Comparison of ENCODE assay signal across 8 cellular contexts in the genomic region with DNA sequence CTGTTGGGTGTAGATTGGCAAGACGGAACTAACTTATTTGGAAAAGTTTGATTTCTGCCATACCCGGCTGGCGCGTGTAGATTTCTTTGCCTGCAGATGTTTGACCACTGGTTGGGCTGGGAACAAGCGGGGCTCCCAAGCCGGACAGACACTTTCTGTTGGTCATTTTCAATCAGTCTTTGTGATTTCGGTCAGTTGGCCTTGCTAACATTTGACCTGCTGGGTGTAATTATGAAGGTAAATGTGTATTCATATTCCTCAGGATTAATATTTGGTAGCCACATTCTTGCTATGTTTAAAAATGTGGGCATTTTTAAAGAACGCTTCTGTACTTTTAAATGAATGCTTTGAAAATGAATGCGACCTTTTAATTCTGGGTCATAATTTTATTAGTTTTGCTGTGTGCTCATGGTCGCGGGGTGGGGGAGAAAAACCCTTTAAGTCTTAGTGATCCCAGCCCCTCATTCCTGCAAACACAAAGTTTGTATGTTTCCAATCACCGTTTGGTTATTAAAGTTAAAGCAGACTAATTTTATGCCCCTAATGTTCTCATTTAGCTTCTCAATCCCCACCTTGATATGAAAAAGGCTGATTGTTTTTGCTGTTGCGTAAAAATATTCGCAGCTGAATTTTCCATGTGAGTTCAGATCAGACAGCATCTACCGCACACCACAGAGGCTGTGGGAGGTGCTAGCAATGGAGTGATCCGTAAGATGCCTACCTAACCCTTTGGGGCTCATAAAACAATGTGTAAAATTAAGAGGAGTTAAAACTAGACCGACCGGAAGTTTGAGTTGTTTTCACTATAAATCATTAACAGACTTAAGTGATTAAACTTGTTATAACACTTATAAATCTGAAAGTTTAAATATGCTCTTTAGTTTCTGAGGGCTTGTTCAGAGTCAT. TPM values are rescaled to one million over a fixed set of nuclear protein-coding genes. Genes with fewer than 3 reads are reported as not detected.
DNase-seq lines count a peak whose midpoint lies in the region; ATAC-seq and TF ChIP-seq lines count a peak whose summit lies in the region.

No MANE protein-coding gene starts in this region.

- H3K27ac Mint-ChIP-seq in activated B cell treated with CpG ODN at 0.5 μM for 24 hours (no peak overlapping the region), nephron progenitor cell (no peak overlapping the region)

- TF ChIP-seq CTCF in AG09309 (IDR thresholded peaks at IDR 0.05; ENCODE audit: control insufficient read depth, insufficient read depth, low read depth, low read length, missing control alignments) (no peak), activated B cell treated with CpG ODN at 0.5 μM for 24 hours (IDR thresholded peaks at IDR 0.05) (no peak), nephron progenitor cell (IDR thresholded peaks at IDR 0.05) (no peak), transverse colon (IDR thresholded peaks at IDR 0.05) (no peak)

- intact Hi-C loops in activated B cell treated with CpG ODN at 0.5 μM for 24 hours (cut with micrococcal nuclease) (no loop called here), transverse colon (cut with DNase I; ENCODE audit: low total_unique reads) (no loop called here)

- no peak for TF ChIP-seq EP300 in transverse colon (IDR thresholded peaks at IDR 0.05; ENCODE audit: low read depth)

- H3K4me3 ChIP-seq in AG09309 (ENCODE audit: control insufficient read depth, low read depth, low read length) (peak overlapping the region; percentile 51; the same call in 1 of the 2 replicates), transverse colon (peak overlapping the region in 3 of 4 donors; percentile 41 to 47 (median 44))
- H3K4me3 ChIP-seq in effector memory CD4-positive, alpha-beta T cell (ENCODE audit: insufficient read depth, low read depth, low read length, poor library complexity, severe bottlenecking): peak overlapping the region; percentile 60

- H3K27ac ChIP-seq in effector memory CD4-positive, alpha-beta T cell (ENCODE audit: insufficient read depth, low read length, poor library complexity, severe bottlenecking): peak overlapping the region; percentile 49
- H3K27ac ChIP-seq in transverse colon: peak overlapping the region in 3 of 4 donors; percentile 53 to 61 (median 53)

- CTCF ChIA-PET in activated B cell treated with CpG ODN at 0.5 μM for 24 hours (lab: Charles Lee): no interaction called here

- POLR2A ChIA-PET in activated B cell treated with CpG ODN at 0.5 μM for 24 hours (lab: Charles Lee): no interaction called here

- no peak for TF ChIP-seq POLR2A in transverse colon (IDR thresholded peaks at IDR 0.05)

- 20 to 28% methylated on average over 10 to 18 of the region's 18 CpGs for WGBS in transverse colon (ENCODE audit: low coverage in 1 of 2), 2 donors

- H3K4me1 Mint-ChIP-seq in activated B cell treated with CpG ODN at 0.5 μM for 24 hours (peaks cover 11% of the 10 kb centered on the region), nephron progenitor cell (peaks cover 19% of the 10 kb centered on the region)

- H3K27me3 ChIP-seq in effector memory CD4-positive, alpha-beta T cell (replicated peaks; ENCODE audit: control insufficient read depth, insufficient read depth, low read length, poor library complexity, severe bottlenecking): no peaks in the 10 kb centered on the region
- peaks cover 35% of the 10 kb centered on the region for H3K27me3 ChIP-seq in transverse colon

- in situ Hi-C loops in transverse colon (cut with MboI; ENCODE audit: low pct_ligation_motif_present in 1 of 4, low pct_unique_long_range_greater_than_20kb in 1 of 4, low sequenced_read_pairs in 3 of 4): no loop called here

- no peaks in the 10 kb centered on the region for H3K36me3 ChIP-seq in effector memory CD4-positive, alpha-beta T cell (ENCODE audit: control insufficient read depth, insufficient read depth, low read length)
- no peaks in the 10 kb centered on the region for H3K36me3 ChIP-seq in transverse colon

- H3K4me3 Mint-ChIP-seq in activated B cell treated with CpG ODN at 0.5 μM for 24 hours (peak overlapping the region; percentile 39), nephron progenitor cell (peak overlapping the region; percentile 83)

- no peaks in the 10 kb centered on the region for H3K9me3 ChIP-seq in effector memory CD4-positive, alpha-beta T cell (ENCODE audit: control insufficient read depth, low read length)
- no peaks in the 10 kb centered on the region for H3K9me3 ChIP-seq in transverse colon

- no peak for ATAC-seq in activated B cell treated with CpG ODN at 0.5 μM for 24 hours (ENCODE audit: low read depth)
- no peak for ATAC-seq in HG03571 (IDR thresholded peaks at IDR 0.05; ENCODE audit: unreplicated experiment)

- H3K9me3 Mint-ChIP-seq in activated B cell treated with CpG ODN at 0.5 μM for 24 hours (no peaks in the 10 kb centered on the region), nephron progenitor cell (no peaks in the 10 kb centered on the region)

- peaks cover 43% of the 10 kb centered on the region for H3K27me3 Mint-ChIP-seq in activated B cell treated with CpG ODN at 0.5 μM for 24 hours
- H3K27me3 Mint-ChIP-seq in nephron progenitor cell (ENCODE audit: low read depth, poor library complexity): peaks cover 90% of the 10 kb centered on the region

- H3K36me3 Mint-ChIP-seq in activated B cell treated with CpG ODN at 0.5 μM for 24 hours (ENCODE audit: low read depth): no peaks in the 10 kb centered on the region
- no peaks in the 10 kb centered on the region for H3K36me3 Mint-ChIP-seq in nephron progenitor cell (ENCODE audit: low read depth)

- H3K4me1 ChIP-seq in effector memory CD4-positive, alpha-beta T cell (ENCODE audit: control insufficient read depth, insufficient read depth, low read length, poor library complexity, severe bottlenecking): peaks cover 6% of the 10 kb centered on the region
- H3K4me1 ChIP-seq in transverse colon: peaks cover 0 to 20% (median 6%) of the 10 kb centered on the region in 4 donors

- DNase-seq in AG09309 (ENCODE audit: low read depth) (no peak), activated B cell treated with CpG ODN at 0.5 μM for 24 hours (no peak), nephron progenitor cell (peak; percentile 10), transverse colon (peak; percentile 23), NCI-H2171 treated with DMSO at 0.1 percent for 48 hours (lab: John Stamatoyannopoulos, UW) (no peak), UCSD-AML1 (lab: John Stamatoyannopoulos, UW; ENCODE audit: unreplicated experiment) (no peak)
- peak in 2 of 3 donors; percentile 6 to 20 for DNase-seq in effector memory CD4-positive, alpha-beta T cell

RNA-seq across cellular contexts. Expression of a gene that starts 1.5 kb away (rescaled TPM):
- total RNA-seq in activated B cell treated with CpG ODN at 0.5 μM for 24 hours (0.22 and 0.64 TPM in 2 replicates), transverse colon (1 to 10 TPM; 2.0 to 3.6 (median 2.8) TPM)

Comparison
In these comparisons a context has a peak if more than half of its experiments do, and no peak if none do; other contexts are left out.
1. DNase-seq: peak in effector memory CD4-positive, alpha-beta T cell (2 of 3), nephron progenitor cell (single experiment) and transverse colon (single experiment); none in AG09309 (single experiment), activated B cell treated with CpG ODN at 0.5 μM for 24 hours (single experiment), NCI-H2171 treated with DMSO at 0.1 percent for 48 hours (single experiment) and UCSD-AML1 (single experiment).
2. Peak in every context shown above with its lines, with median percentiles within 50 percentile points of each other: H3K4me3 ChIP-seq.